8 cellular contexts compared by ENCODE assay signal in genomic region chr1:63773496-63773814, GRCh38. TPM values are rescaled to one million over a fixed set of nuclear protein-coding genes. Genes with fewer than 3 reads are reported as not detected.
DNase-seq lines count a peak whose midpoint lies in the region; ATAC-seq and TF ChIP-seq lines count a peak whose summit lies in the region.

No MANE protein-coding gene starts in this region.

- DNase-seq in BE2C (no peak), brain microvascular endothelial cell (no peak), NCI-H446 treated with DMSO at 0.1 percent for 48 hours (lab: John Stamatoyannopoulos, UW) (no peak)

- ATAC-seq in HG02973 (IDR thresholded peaks at IDR 0.05; ENCODE audit: unreplicated experiment), result peak; percentile 3
- ATAC-seq in GM21360 (IDR thresholded peaks at IDR 0.05; ENCODE audit: unreplicated experiment), result no peak
- no peak for ATAC-seq in HG02759 (IDR thresholded peaks at IDR 0.05; ENCODE audit: unreplicated experiment)
- no peak for ATAC-seq in HG02642 (IDR thresholded peaks at IDR 0.05; ENCODE audit: poor library complexity, unreplicated experiment)

- no peaks in the 10 kb centered on the region for H3K36me3 ChIP-seq in BE2C
- H3K36me3 ChIP-seq in brain microvascular endothelial cell (replicated peaks), result no peaks in the 10 kb centered on the region
- H3K36me3 ChIP-seq in mucosa of rectum (ENCODE audit: control insufficient read depth in 2 of 2, insufficient read depth in 2 of 2, low read length in 2 of 2), result no peaks in the 10 kb centered on the region

- no peak overlapping the region for H3K27ac ChIP-seq in brain microvascular endothelial cell
- H3K27ac ChIP-seq in mucosa of rectum (ENCODE audit: low read depth in 2 of 2, low read length in 2 of 2), result peak overlapping the region; percentile 56 to 81

- no peaks in the 10 kb centered on the region for H3K27me3 ChIP-seq in BE2C
- no peaks in the 10 kb centered on the region for H3K27me3 ChIP-seq in brain microvascular endothelial cell (replicated peaks)
- peaks cover 0 to 2% of the 10 kb centered on the region in 2 donors for H3K27me3 ChIP-seq in mucosa of rectum (ENCODE audit: control insufficient read depth in 2 of 2, insufficient read depth in 2 of 2, low read length in 2 of 2)

- H3K9me3 ChIP-seq in BE2C (no peaks in the 10 kb centered on the region), mucosa of rectum (ENCODE audit: control insufficient read depth in 2 of 2, low read length in 2 of 2) (no peaks in the 10 kb centered on the region)

- H3K4me1 ChIP-seq in BE2C, result no peaks in the 10 kb centered on the region
- peaks cover 3 to 4% of the 10 kb centered on the region in 2 donors for H3K4me1 ChIP-seq in mucosa of rectum (ENCODE audit: control insufficient read depth in 2 of 2, insufficient read depth in 2 of 2, low read length in 2 of 2)

- peak overlapping the region; percentile 69 for H3K4me3 ChIP-seq in BE2C (ENCODE audit: low read depth, low read length)
- peak overlapping the region; percentile 76 for H3K4me3 ChIP-seq in brain microvascular endothelial cell (ENCODE audit: low read depth, low read length)
- H3K4me3 ChIP-seq in mucosa of rectum (ENCODE audit: low read length in 2 of 2), result peak overlapping the region; percentile 64 to 92

- peak overlapping the region in 1 of 2 donors; percentile 73 for H3K9ac ChIP-seq in mucosa of rectum (ENCODE audit: low read depth in 1 of 2, low read length in 2 of 2)

- in situ Hi-C loops in brain microvascular endothelial cell (cut with HindIII; ENCODE audit: low pct_ligation_motif_present, low sequenced_read_pairs), result no loop called here

- no peak for TF ChIP-seq CTCF in BE2C (IDR thresholded peaks at IDR 0.05; ENCODE audit: low read depth, low read length)
- TF ChIP-seq CTCF in brain microvascular endothelial cell (IDR thresholded peaks at IDR 0.05; ENCODE audit: low read depth, low read length, missing control alignments), result no peak

RNA-seq across cellular contexts. Expression of gene ROR1, which starts 0.4 kb away (rescaled TPM):
- 3.5 TPM for polyA plus RNA-seq in BE2C (2012; ENCODE audit: insufficient read depth, insufficient read length, low read depth)
